Comparison of ENCODE assay signal across 20 cellular contexts in genomic region chr9:32340401-32340800, GRCh38. TPM values are rescaled to one million over a fixed set of nuclear protein-coding genes. Genes with fewer than 3 reads are reported as not detected.
DNase-seq lines count a peak whose midpoint lies in the region; ATAC-seq and TF ChIP-seq lines count a peak whose summit lies in the region.
"Had no signal": no experiment of that assay in that cellular context is flagged by ENCODE, and none has a peak within 500 bp of the region (broad histone marks: within the 10 kb centered on the region; RNA-seq: fewer than 3 reads in every experiment).

No MANE protein-coding gene starts in this region.

- no peaks in the 10 kb centered on the region for H3K36me3 Mint-ChIP-seq in neural progenitor cell

- H2AFZ ChIP-seq in neural progenitor cell (replicated peaks) = no peak overlapping the region
- H2AFZ ChIP-seq: GM23248 had no signal

- H3K9me3 ChIP-seq in ectodermal cell (ENCODE audit: control insufficient read depth, low read length) = no peaks in the 10 kb centered on the region
- no peaks in the 10 kb centered on the region for H3K9me3 ChIP-seq in neural progenitor cell (ENCODE audit: low read depth)
- H3K9me3 ChIP-seq: A549, Caco-2 had no signal

- H3K27ac ChIP-seq in ectodermal cell (ENCODE audit: insufficient read depth, low read depth, low read length, poor library complexity, severe bottlenecking) (peak overlapping the region; percentile 31), neural progenitor cell (peak overlapping the region; percentile 70)
- H3K27ac ChIP-seq: 22Rv1, A549, C4-2B, GM23248 had no signal

- H3F3A ChIP-seq in neural progenitor cell (ENCODE audit: low read depth) = peaks cover 27% of the 10 kb centered on the region

- DNase-seq in NCI-H526 (lab: John Stamatoyannopoulos, UW) (peak; percentile 93 to 95), NCI-H526 treated with DMSO at 0.1 percent for 48 hours (lab: John Stamatoyannopoulos, UW) (no peak), UCSD-AML1 (lab: John Stamatoyannopoulos, UW; ENCODE audit: unreplicated experiment) (peak; percentile 5), neural progenitor cell (ENCODE audit: low spot score) (peak; percentile 80), DMS53 (lab: John Stamatoyannopoulos, UW) (no peak), NAMALWA (ENCODE audit: low spot score) (no peak)
- DNase-seq: AML-193; Caco-2; CD4-positive, alpha-beta T cell; DMS79 treated with DMSO at 0.1 percent for 48 hours; GF-D8; GM23248; H7; HFFc6 had no signal

- H3K4me2 ChIP-seq in neural progenitor cell = peak overlapping the region; percentile 58
- H3K4me2 ChIP-seq: A549 had no signal

- no peak overlapping the region for H3K9ac ChIP-seq in neural progenitor cell
- H3K9ac ChIP-seq: GM23248 had no signal

- H3K36me3 ChIP-seq in ectodermal cell (ENCODE audit: control insufficient read depth, insufficient read depth, low read length) (no peaks in the 10 kb centered on the region), neural progenitor cell (no peaks in the 10 kb centered on the region)

- H3K4me3 ChIP-seq in ectodermal cell (ENCODE audit: insufficient read depth, low read depth, low read length) (no peak overlapping the region), neural progenitor cell (no peak overlapping the region)
- H3K4me3 ChIP-seq: A549, GM23248 had no signal

- peaks cover 23% of the 10 kb centered on the region for H3K4me1 ChIP-seq in ectodermal cell (ENCODE audit: control insufficient read depth, insufficient read depth, low read length)
- peaks cover 61% of the 10 kb centered on the region for H3K4me1 ChIP-seq in neural progenitor cell
- H3K4me1 ChIP-seq: A549, Caco-2 had no signal

- WGBS in ectodermal cell, 2 experiments = 31 to 44% methylated on average over 4 of the region's 4 CpGs

- H3K27ac Mint-ChIP-seq in neural progenitor cell = no peak overlapping the region
- H3K27ac Mint-ChIP-seq: CD4-positive, alpha-beta T cell; HFFc6 had no signal

- no peaks in the 10 kb centered on the region for H3K27me3 Mint-ChIP-seq in neural progenitor cell (ENCODE audit: insufficient read depth, low read depth)

- H3K9me3 Mint-ChIP-seq in neural progenitor cell = peaks cover 2% of the 10 kb centered on the region
- H3K9me3 Mint-ChIP-seq: CD4-positive, alpha-beta T cell; HFFc6 had no signal

- ATAC-seq in GM21360 (IDR thresholded peaks at IDR 0.05; ENCODE audit: unreplicated experiment) = no peak
- ATAC-seq: A549, HCT116 had no signal

- peaks cover 52% of the 10 kb centered on the region for H3K4me1 Mint-ChIP-seq in neural progenitor cell

- no peaks in the 10 kb centered on the region for H3K79me2 ChIP-seq in neural progenitor cell (ENCODE audit: low read depth)

- H3K4me3 Mint-ChIP-seq in neural progenitor cell = peak overlapping the region; percentile 60
- H3K4me3 Mint-ChIP-seq: CD4-positive, alpha-beta T cell; HFFc6 had no signal

- no peak for TF ChIP-seq CTCF in neural progenitor cell (IDR thresholded peaks at IDR 0.05)

- H3K27me3 ChIP-seq in ectodermal cell (ENCODE audit: control insufficient read depth, insufficient read depth, low read length, poor library complexity, severe bottlenecking) (no peaks in the 10 kb centered on the region), neural progenitor cell (no peaks in the 10 kb centered on the region)

- no peaks in the 10 kb centered on the region for H4K20me1 ChIP-seq in neural progenitor cell (ENCODE audit: low read depth)

RNA-seq across cellular contexts. Expression of gene ACO1, which starts 44.0 kb away (rescaled TPM):
- polyA plus RNA-seq in ectodermal cell (2013, experiment 1 of 4) = 27.8 TPM
- polyA plus RNA-seq in ectodermal cell (2013, experiment 2 of 4) = 31.4 TPM
- polyA plus RNA-seq in ectodermal cell (2013, experiment 3 of 4) = 22.7 TPM
- polyA plus RNA-seq in ectodermal cell (2013, experiment 4 of 4) = 25.8 TPM
- 37.6 and 38.2 TPM in 2 replicates for total RNA-seq in neural progenitor cell (ENCODE audit: low replicate concordance)

Comparison
In these comparisons a context has a peak if more than half of its experiments do, and no peak if none do; other contexts are left out.
1. DNase-seq: peak in NCI-H526 (2 of 2), UCSD-AML1 (single experiment) and neural progenitor cell (single experiment); none in NCI-H526 treated with DMSO at 0.1 percent for 48 hours (single experiment), DMS53 (single experiment) and NAMALWA (single experiment).